In genomic region chr16:14365200-14365851, GRCh38 we compare ENCODE assay signal across 1 cellular context.
TF ChIP-seq lines count a peak whose summit lies in the region.

No MANE protein-coding gene starts in this region.

TF ChIP-seq in A549, 52 proteins besides CTCF, POLR2A, EP300 and RAD21 (continued from another document):
- TF ChIP-seq, protein P1, sequence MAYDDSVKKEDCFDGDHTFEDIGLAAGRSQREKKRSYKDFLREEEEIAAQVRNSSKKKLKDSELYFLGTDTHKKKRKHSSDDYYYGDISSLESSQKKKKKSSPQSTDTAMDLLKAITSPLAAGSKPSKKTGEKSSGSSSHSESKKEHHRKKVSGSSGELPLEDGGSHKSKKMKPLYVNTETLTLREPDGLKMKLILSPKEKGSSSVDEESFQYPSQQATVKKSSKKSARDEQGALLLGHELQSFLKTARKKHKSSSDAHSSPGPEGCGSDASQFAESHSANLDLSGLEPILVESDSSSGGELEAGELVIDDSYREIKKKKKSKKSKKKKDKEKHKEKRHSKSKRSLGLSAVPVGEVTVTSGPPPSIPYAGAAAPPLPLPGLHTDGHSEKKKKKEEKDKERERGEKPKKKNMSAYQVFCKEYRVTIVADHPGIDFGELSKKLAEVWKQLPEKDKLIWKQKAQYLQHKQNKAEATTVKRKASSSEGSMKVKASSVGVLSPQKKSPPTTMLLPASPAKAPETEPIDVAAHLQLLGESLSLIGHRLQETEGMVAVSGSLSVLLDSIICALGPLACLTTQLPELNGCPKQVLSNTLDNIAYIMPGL (CRISPR knock-in tag; IDR thresholded peaks at IDR 0.05; ENCODE audit: borderline replicate concordance), result no peak
- no peak for TF ChIP-seq CBX8 (IDR thresholded peaks at IDR 0.05)
- TF ChIP-seq REST (IDR thresholded peaks at IDR 0.05), result no peak
- no peak for TF ChIP-seq RFX5 (IDR thresholded peaks at IDR 0.05)
- TF ChIP-seq CHD2 (IDR thresholded peaks at IDR 0.05; ENCODE audit: low read length, partially characterized antibody), result no peak
- no peak for TF ChIP-seq POLR2AphosphoS2 (conservative IDR thresholded peaks at IDR 0.05; ENCODE audit: low read length)
- TF ChIP-seq HOXB13 (CRISPR knock-in tag; IDR thresholded peaks at IDR 0.05; ENCODE audit: low read depth), result peak; percentile 14; the same call in 1 of the 2 replicates
- no peak for TF ChIP-seq HEYL (CRISPR knock-in tag; IDR thresholded peaks at IDR 0.05)
- no peak for TF ChIP-seq MAFK (IDR thresholded peaks at IDR 0.05; ENCODE audit: partially characterized antibody)
- no peak for TF ChIP-seq MYC (IDR thresholded peaks at IDR 0.05; ENCODE audit: borderline replicate concordance, low read length)
- TF ChIP-seq FOSB (CRISPR knock-in tag; IDR thresholded peaks at IDR 0.05), result no peak
- TF ChIP-seq ZFP36 (IDR thresholded peaks at IDR 0.05; ENCODE audit: borderline replicate concordance, partially characterized antibody), result no peak
- no peak for TF ChIP-seq ZSCAN20 (CRISPR knock-in tag; IDR thresholded peaks at IDR 0.05)
- no peak for TF ChIP-seq HOXB5 (CRISPR knock-in tag; IDR thresholded peaks at IDR 0.05)
- TF ChIP-seq NR3C1 (IDR thresholded peaks at IDR 0.05), result no peak
- 0 out of 2 replicates have a peak, but pooled peaks have one; percentile 39 for TF ChIP-seq TFCP2L1 (CRISPR knock-in tag; IDR thresholded peaks at IDR 0.05)
- TF ChIP-seq JUN (IDR thresholded peaks at IDR 0.05), result peak; percentile 57 to 60
- no peak for TF ChIP-seq PHF8 (IDR thresholded peaks at IDR 0.05; ENCODE audit: borderline replicate concordance, low read depth)
- TF ChIP-seq RCOR1 (IDR thresholded peaks at IDR 0.05; ENCODE audit: low read depth, low read length), result no peak
- TF ChIP-seq, protein P2, sequence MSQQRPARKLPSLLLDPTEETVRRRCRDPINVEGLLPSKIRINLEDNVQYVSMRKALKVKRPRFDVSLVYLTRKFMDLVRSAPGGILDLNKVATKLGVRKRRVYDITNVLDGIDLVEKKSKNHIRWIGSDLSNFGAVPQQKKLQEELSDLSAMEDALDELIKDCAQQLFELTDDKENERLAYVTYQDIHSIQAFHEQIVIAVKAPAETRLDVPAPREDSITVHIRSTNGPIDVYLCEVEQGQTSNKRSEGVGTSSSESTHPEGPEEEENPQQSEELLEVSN (IDR thresholded peaks at IDR 0.05; ENCODE audit: borderline replicate concordance, low read depth), result 0 out of 2 replicates have a peak, but pooled peaks have one; percentile 44
- no peak for TF ChIP-seq RNF2 (IDR thresholded peaks at IDR 0.05; ENCODE audit: borderline replicate concordance, low read depth)
- TF ChIP-seq CBX2 (IDR thresholded peaks at IDR 0.05; ENCODE audit: borderline replicate concordance, low read depth), result no peak
- no peak for TF ChIP-seq BCL3 (IDR thresholded peaks at IDR 0.05)
- TF ChIP-seq FOXS1 (CRISPR knock-in tag; IDR thresholded peaks at IDR 0.05), result no peak
- TF ChIP-seq ESRRA (IDR thresholded peaks at IDR 0.05; ENCODE audit: borderline replicate concordance, low read length), result no peak
- peak; percentile 28; the same call in 1 of the 2 replicates for TF ChIP-seq FOSL2 (IDR thresholded peaks at IDR 0.05)
- TF ChIP-seq FOSL2 (CRISPR knock-in tag; IDR thresholded peaks at IDR 0.05), result peak; percentile 75
- no peak for TF ChIP-seq BHLHE40 (IDR thresholded peaks at IDR 0.05; ENCODE audit: low read depth, low read length)
- peak; percentile 56; the same call in 1 of the 2 replicates for TF ChIP-seq HOXA7 (CRISPR knock-in tag; IDR thresholded peaks at IDR 0.05)
- no peak for TF ChIP-seq TP53 (CRISPR knock-in tag; IDR thresholded peaks at IDR 0.05)
- no peak for TF ChIP-seq EHMT2 (IDR thresholded peaks at IDR 0.05; ENCODE audit: low read depth)
- TF ChIP-seq SREBF2 (IDR thresholded peaks at IDR 0.05), result no peak
- TF ChIP-seq, protein P3, sequence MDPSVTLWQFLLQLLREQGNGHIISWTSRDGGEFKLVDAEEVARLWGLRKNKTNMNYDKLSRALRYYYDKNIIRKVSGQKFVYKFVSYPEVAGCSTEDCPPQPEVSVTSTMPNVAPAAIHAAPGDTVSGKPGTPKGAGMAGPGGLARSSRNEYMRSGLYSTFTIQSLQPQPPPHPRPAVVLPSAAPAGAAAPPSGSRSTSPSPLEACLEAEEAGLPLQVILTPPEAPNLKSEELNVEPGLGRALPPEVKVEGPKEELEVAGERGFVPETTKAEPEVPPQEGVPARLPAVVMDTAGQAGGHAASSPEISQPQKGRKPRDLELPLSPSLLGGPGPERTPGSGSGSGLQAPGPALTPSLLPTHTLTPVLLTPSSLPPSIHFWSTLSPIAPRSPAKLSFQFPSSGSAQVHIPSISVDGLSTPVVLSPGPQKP (IDR thresholded peaks at IDR 0.05; ENCODE audit: low read depth, low read length), result no peak
- no peak for TF ChIP-seq HDAC2 (IDR thresholded peaks at IDR 0.05)
- TF ChIP-seq PBX3 (IDR thresholded peaks at IDR 0.05), result 0 out of 2 replicates have a peak, but pooled peaks have one; percentile 39
- TF ChIP-seq KDM1A (IDR thresholded peaks at IDR 0.05; ENCODE audit: low read depth), result no peak
- TF ChIP-seq GATA3 (IDR thresholded peaks at IDR 0.05; ENCODE audit: borderline replicate concordance), result peak; percentile 85; the same call in 1 of the 2 replicates
- no peak for TF ChIP-seq CHD4 (IDR thresholded peaks at IDR 0.05; ENCODE audit: borderline replicate concordance)
- TF ChIP-seq NPAS2 (CRISPR knock-in tag; IDR thresholded peaks at IDR 0.05; ENCODE audit: borderline replicate concordance), result no peak
